In genomic region chr2:119694994-119695521, GRCh38 we compare ENCODE assay signal across 8 cellular contexts.
DNase-seq lines count a peak whose midpoint lies in the region; ATAC-seq and TF ChIP-seq lines count a peak whose summit lies in the region.

No MANE protein-coding gene starts in this region.

- no peak overlapping the region for H3K4me3 Mint-ChIP-seq in T-helper 1 cell treated with Interleukin-12 subunit alpha and Interleukin-12 subunit beta and Interleukin-4 antibody, amounts not matched to agents 30 μg/mL and 1 μg/mL, for 36 hours

- TF ChIP-seq CTCF in AG09319 (IDR thresholded peaks at IDR 0.05; ENCODE audit: low read depth, low read length) = no peak

- ATAC-seq in HG03025 (IDR thresholded peaks at IDR 0.05; ENCODE audit: low FRiP score, unreplicated experiment) = no peak

- peak overlapping the region; percentile 29 for H3K27ac Mint-ChIP-seq in T-helper 1 cell treated with Interleukin-12 subunit alpha and Interleukin-12 subunit beta and Interleukin-4 antibody, amounts not matched to agents 30 μg/mL and 1 μg/mL, for 36 hours

- H3K4me1 Mint-ChIP-seq in T-helper 1 cell treated with Interleukin-12 subunit alpha and Interleukin-12 subunit beta and Interleukin-4 antibody, amounts not matched to agents 30 μg/mL and 1 μg/mL, for 36 hours (ENCODE audit: low read depth) = peaks cover 15% of the 10 kb centered on the region

- peaks cover 6% of the 10 kb centered on the region for H3K36me3 Mint-ChIP-seq in T-helper 1 cell treated with Interleukin-12 subunit alpha and Interleukin-12 subunit beta and Interleukin-4 antibody, amounts not matched to agents 30 μg/mL and 1 μg/mL, for 36 hours (ENCODE audit: low read depth)

- H3K27me3 Mint-ChIP-seq in T-helper 1 cell treated with Interleukin-12 subunit alpha and Interleukin-12 subunit beta and Interleukin-4 antibody, amounts not matched to agents 30 μg/mL and 1 μg/mL, for 36 hours (ENCODE audit: low read depth) = peaks cover 4% of the 10 kb centered on the region

- DNase-seq in AG09319 (ENCODE audit: extremely low read depth, low read depth) = peak; percentile 14
- DNase-seq in HuH-7.5 (ENCODE audit: low spot score) = peak; percentile 40
- peak; percentile 63 for DNase-seq in kidney glomerular epithelial cell (lab: John Stamatoyannopoulos, UW)
- DNase-seq in middle frontal gyrus (ENCODE audit: extremely low spot score, low spot score) = no peak
- DNase-seq in activated CD4-positive, CD25-positive, alpha-beta regulatory T cell treated with anti-CD3 and anti-CD28 coated beads, Interleukin-2, amount 50 U/mL, for 72 hours = no peak
- no peak for DNase-seq in ecto neural progenitor cell (ENCODE audit: low spot score)

- no peaks in the 10 kb centered on the region for H3K9me3 Mint-ChIP-seq in T-helper 1 cell treated with Interleukin-12 subunit alpha and Interleukin-12 subunit beta and Interleukin-4 antibody, amounts not matched to agents 30 μg/mL and 1 μg/mL, for 36 hours

Comparison
In these comparisons a context has a peak if more than half of its experiments do, and no peak if none do; other contexts are left out.
1. DNase-seq: peak in AG09319 (single experiment), HuH-7.5 (single experiment) and kidney glomerular epithelial cell (single experiment); none in middle frontal gyrus (single experiment), activated CD4-positive, CD25-positive, alpha-beta regulatory T cell treated with anti-CD3 and anti-CD28 coated beads, Interleukin-2, amount 50 U/mL, for 72 hours (single experiment) and ecto neural progenitor cell (single experiment).